In the genomic region with DNA sequence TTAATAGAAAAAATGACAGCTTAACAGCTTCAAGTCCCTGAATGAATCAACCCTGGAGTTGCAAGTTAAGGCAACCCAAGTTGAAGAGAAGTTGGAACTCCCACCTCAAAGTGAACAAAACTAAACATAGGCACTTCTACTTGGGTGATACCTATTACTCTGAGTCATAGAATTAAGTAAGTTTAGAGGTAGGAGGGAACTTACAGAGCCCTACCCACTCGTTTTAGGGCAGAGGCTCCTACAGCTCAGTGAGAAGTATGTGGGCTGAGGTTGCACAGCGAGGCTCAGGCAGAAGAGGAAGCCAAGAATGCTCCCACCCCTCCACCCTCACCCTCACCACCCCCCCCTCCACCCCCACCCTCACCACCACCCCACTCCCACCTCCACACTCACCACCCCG, we compare ENCODE assay signal across 8 cellular contexts. TPM values are rescaled to one million over a fixed set of nuclear protein-coding genes. Genes with fewer than 3 reads are reported as not detected.
DNase-seq lines count a peak whose midpoint lies in the region; ATAC-seq and TF ChIP-seq lines count a peak whose summit lies in the region.

No MANE protein-coding gene starts in this region.

- no peaks in the 10 kb centered on the region for H3K36me3 Mint-ChIP-seq in CD14-positive monocyte
- H3K36me3 Mint-ChIP-seq in activated T-cell treated with anti-CD3 and anti-CD28 coated beads, Interleukin-2, amount 50 U/mL, for 24 hours (ENCODE audit: low read depth), result peaks cover 73% of the 10 kb centered on the region

- peaks cover 0 to 2% of the 10 kb centered on the region in 2 experiments for H3K4me1 ChIP-seq in trophoblast cell (ENCODE audit: control insufficient read depth in 1 of 2, insufficient read depth in 2 of 2, low read length in 2 of 2)
- H3K4me1 ChIP-seq in testis, result peaks cover 8% of the 10 kb centered on the region
- H3K4me1 ChIP-seq in right atrium auricular region, result peaks cover 0 to 18% of the 10 kb centered on the region in 2 donors

- peaks cover 37% of the 10 kb centered on the region for H3K4me1 Mint-ChIP-seq in CD14-positive monocyte
- H3K4me1 Mint-ChIP-seq in activated T-cell treated with anti-CD3 and anti-CD28 coated beads, Interleukin-2, amount 50 U/mL, for 24 hours (ENCODE audit: low read depth), result peaks cover 85% of the 10 kb centered on the region

- H3K23ac ChIP-seq in trophoblast cell (ENCODE audit: low read length), result no peak overlapping the region

- no peak overlapping the region for H4K8ac ChIP-seq in trophoblast cell (ENCODE audit: low read depth, low read length)

- no peaks in the 10 kb centered on the region for H3K9me3 Mint-ChIP-seq in CD14-positive monocyte
- H3K9me3 Mint-ChIP-seq in activated T-cell treated with anti-CD3 and anti-CD28 coated beads, Interleukin-2, amount 50 U/mL, for 24 hours, result peaks cover 4% of the 10 kb centered on the region

- no peak overlapping the region for H2AFZ ChIP-seq in trophoblast cell (ENCODE audit: insufficient read depth, low read length, poor library complexity)

- no peak overlapping the region for H2BK120ac ChIP-seq in trophoblast cell (ENCODE audit: insufficient read depth, low read length, poor library complexity)

- H4K91ac ChIP-seq in trophoblast cell (ENCODE audit: low read depth, low read length), result no peak overlapping the region

- TF ChIP-seq POLR2A in testis (IDR thresholded peaks at IDR 0.05), result no peak

- peak; percentile 40 for ATAC-seq in GM19468 (IDR thresholded peaks at IDR 0.05; ENCODE audit: extremely low read depth, unreplicated experiment)

- intact Hi-C loops in CD14-positive monocyte (cut with micrococcal nuclease) (no loop called here), testis (cut with DNase I; ENCODE audit: low total_unique reads) (no loop called here)

- H3K36me3 ChIP-seq in trophoblast cell (ENCODE audit: control insufficient read depth in 1 of 2, insufficient read depth in 2 of 2, low read length in 2 of 2) (peaks cover 0 to 5% of the 10 kb centered on the region in 2 experiments), testis (ENCODE audit: low read depth, missing control alignments) (no peaks in the 10 kb centered on the region), right atrium auricular region (no peaks in the 10 kb centered on the region)

- DNase-seq in CD14-positive monocyte (ENCODE audit: low spot score), result peak; percentile 34
- peak; percentile 91 to 95 for DNase-seq in HL-60 (ENCODE audit: low read depth in 1 of 2, low spot score in 1 of 2)
- peak; percentile 44 for DNase-seq in activated T-cell treated with anti-CD3 and anti-CD28 coated beads, Interleukin-2, amount 50 U/mL, for 24 hours
- DNase-seq in stimulated activated CD4-positive, alpha-beta T cell treated with anti-CD3 and anti-CD28 coated beads, Interleukin-2, amount 100 ng/mL, for 4 hours (ENCODE audit: low read depth), result peak; percentile 63
- no peak for DNase-seq in trophoblast cell
- no peak for DNase-seq in testis
- DNase-seq in right atrium auricular region (ENCODE audit: low spot score), result no peak

- H3K18ac ChIP-seq in trophoblast cell (ENCODE audit: low read length), result no peak overlapping the region

- H3K27me3 Mint-ChIP-seq in CD14-positive monocyte (ENCODE audit: low read depth in 3 of 3), result peaks cover 1 to 6% (median 6%) of the 10 kb centered on the region in 3 donors
- H3K27me3 Mint-ChIP-seq in activated T-cell treated with anti-CD3 and anti-CD28 coated beads, Interleukin-2, amount 50 U/mL, for 24 hours, result no peaks in the 10 kb centered on the region

- no peak overlapping the region for H3K4me2 ChIP-seq in trophoblast cell (ENCODE audit: low read length)

- H3K79me1 ChIP-seq in trophoblast cell (ENCODE audit: low read length), result no peaks in the 10 kb centered on the region

- H3K4ac ChIP-seq in trophoblast cell (ENCODE audit: low read depth, low read length), result no peak overlapping the region

- no peak overlapping the region for H3K14ac ChIP-seq in trophoblast cell (ENCODE audit: low read length)

- H3K4me3 Mint-ChIP-seq in CD14-positive monocyte, result no peak overlapping the region
- no peak overlapping the region for H3K4me3 Mint-ChIP-seq in activated T-cell treated with anti-CD3 and anti-CD28 coated beads, Interleukin-2, amount 50 U/mL, for 24 hours

- H3K9ac ChIP-seq in trophoblast cell (ENCODE audit: low read length), result no peak overlapping the region

- H3K9me3 ChIP-seq in trophoblast cell (ENCODE audit: insufficient read depth, low read depth, low read length), result no peaks in the 10 kb centered on the region
- H3K9me3 ChIP-seq in testis, result no peaks in the 10 kb centered on the region
- no peaks in the 10 kb centered on the region for H3K9me3 ChIP-seq in right atrium auricular region

- H3K27ac Mint-ChIP-seq in CD14-positive monocyte, result peak overlapping the region in 1 of 7 donors; percentile 26
- peak overlapping the region; percentile 94 for H3K27ac Mint-ChIP-seq in activated T-cell treated with anti-CD3 and anti-CD28 coated beads, Interleukin-2, amount 50 U/mL, for 24 hours

- no peak overlapping the region for H3K4me3 ChIP-seq in HL-60 (replicated peaks; ENCODE audit: insufficient read depth, low read length)
- H3K4me3 ChIP-seq in trophoblast cell (ENCODE audit: low read depth, low read length), result no peak overlapping the region
- H3K4me3 ChIP-seq in testis, result no peak overlapping the region
- no peak overlapping the region for H3K4me3 ChIP-seq in right atrium auricular region

- no peak overlapping the region for H4K12ac ChIP-seq in trophoblast cell (ENCODE audit: low read depth, low read length)

- WGBS in trophoblast cell (ENCODE audit: extremely low coverage, insufficient coverage, insufficient read length), result no CpG with 5 or more reads among the region's 3 CpGs
- 73 to 81% methylated on average over 3 of the region's 3 CpGs for WGBS in testis, 2 donors

- H3K79me2 ChIP-seq in trophoblast cell (ENCODE audit: control insufficient read depth, insufficient read depth, low read length, poor library complexity), result no peaks in the 10 kb centered on the region

- H3K27ac ChIP-seq in HL-60 (replicated peaks), result peak overlapping the region; percentile 57
- no peak overlapping the region for H3K27ac ChIP-seq in trophoblast cell (ENCODE audit: low read depth, low read length)
- no peak overlapping the region for H3K27ac ChIP-seq in testis
- H3K27ac ChIP-seq in right atrium auricular region, result no peak overlapping the region

- H3K27me3 ChIP-seq in HL-60 (ENCODE audit: insufficient read depth, poor library complexity, severe bottlenecking), result no peaks in the 10 kb centered on the region
- H3K27me3 ChIP-seq in trophoblast cell (ENCODE audit: insufficient read depth, low read length), result no peaks in the 10 kb centered on the region
- H3K27me3 ChIP-seq in testis, result no peaks in the 10 kb centered on the region
- H3K27me3 ChIP-seq in right atrium auricular region, result no peaks in the 10 kb centered on the region

- no peak overlapping the region for H2BK5ac ChIP-seq in trophoblast cell (ENCODE audit: low read depth, low read length, poor library complexity)

- no peak overlapping the region for H2BK12ac ChIP-seq in trophoblast cell (ENCODE audit: low read length)

- TF ChIP-seq CTCF in CD14-positive monocyte (IDR thresholded peaks at IDR 0.05), result no peak
- no peak for TF ChIP-seq CTCF in HL-60 (IDR thresholded peaks at IDR 0.05; ENCODE audit: insufficient read depth, low read length)
- TF ChIP-seq CTCF in testis (IDR thresholded peaks at IDR 0.05), result no peak
- no peak for TF ChIP-seq CTCF in right atrium auricular region (IDR thresholded peaks at IDR 0.05)

- H2AK5ac ChIP-seq in trophoblast cell (ENCODE audit: low read length), result no peak overlapping the region

RNA-seq across cellular contexts. Expression of a gene that starts 42.2 kb away (rescaled TPM):
- polyA plus RNA-seq in CD14-positive monocyte, result under 1 TPM; 0.03 to 0.18 TPM
- 6.7 and 7.6 TPM in 2 replicates for polyA plus RNA-seq in trophoblast cell (2013)
- 1 to 10 TPM; 5.4 to 6.5 TPM for total RNA-seq in testis
- 7.5 TPM for polyA plus RNA-seq in testis (ENCODE audit: insufficient read depth, low read depth, low replicate concordance)
- total RNA-seq in right atrium auricular region, result 10 to 100 TPM in 1 of 2 donors, 1 to 10 TPM in 1; 8.6 to 12.5 TPM

Comparison
In these comparisons a context has a peak if more than half of its experiments do, and no peak if none do; other contexts are left out.
1. DNase-seq: peak in CD14-positive monocyte (single experiment), HL-60 (2 of 2), activated T-cell treated with anti-CD3 and anti-CD28 coated beads, Interleukin-2, amount 50 U/mL, for 24 hours (single experiment) and stimulated activated CD4-positive, alpha-beta T cell treated with anti-CD3 and anti-CD28 coated beads, Interleukin-2, amount 100 ng/mL, for 4 hours (single experiment); none in trophoblast cell (0 of 2), testis (single experiment) and right atrium auricular region (single experiment).